Comparison of ENCODE assay signal across 1 cellular context in genomic region chr16:54175169-54175551, GRCh38.
TF ChIP-seq lines count a peak whose summit lies in the region.

No MANE protein-coding gene starts in this region.

TF ChIP-seq in IMR-90, 13 proteins besides CTCF, POLR2A, EP300 and RAD21:
- TF ChIP-seq MAFK (IDR thresholded peaks at IDR 0.05; ENCODE audit: low read depth, low read length) (peak; percentile 57), USF2 (IDR thresholded peaks at IDR 0.05; ENCODE audit: low read depth, low read length) (no peak)
